18 cellular contexts compared by ENCODE assay signal in the genomic region with DNA sequence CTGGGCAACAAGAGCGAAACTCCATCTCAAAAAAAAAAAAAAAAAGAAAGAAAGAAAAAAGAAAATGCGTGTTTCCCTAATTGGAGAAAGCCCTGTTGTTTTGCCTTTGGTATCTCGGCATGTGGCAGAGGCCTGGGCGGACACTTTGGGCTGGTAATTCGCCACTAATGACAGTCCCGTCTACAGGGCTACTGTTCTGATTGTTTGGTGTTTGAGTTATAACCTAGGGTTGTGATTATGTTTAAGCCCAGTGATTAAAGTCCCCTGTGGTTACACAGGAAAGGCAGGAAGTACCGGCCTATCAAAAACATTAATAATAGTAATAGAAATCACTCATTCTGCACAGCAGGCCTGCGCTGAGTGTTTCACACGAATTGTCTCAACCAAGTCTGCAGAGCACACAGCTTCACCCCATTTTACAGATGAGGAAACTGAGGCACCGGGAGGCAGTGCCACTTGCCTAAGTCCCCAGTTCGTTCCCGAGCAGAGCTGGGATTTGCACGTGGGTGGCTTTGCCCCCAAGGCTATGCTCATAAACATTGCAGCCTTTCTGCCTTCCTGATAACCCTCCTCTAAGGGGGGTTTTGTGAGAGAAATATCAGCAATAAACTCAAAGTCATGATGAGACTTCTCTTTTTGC. TPM values are rescaled to one million over a fixed set of nuclear protein-coding genes. Genes with fewer than 3 reads are reported as not detected.
DNase-seq lines count a peak whose midpoint lies in the region; ATAC-seq, FAIRE-seq and TF ChIP-seq lines count a peak whose summit lies in the region.
"Had no signal": no experiment of that assay in that cellular context is flagged by ENCODE, and none has a peak within 500 bp of the region (broad histone marks: within the 10 kb centered on the region; RNA-seq: fewer than 3 reads in every experiment).

No MANE protein-coding gene starts in this region.

- TF ChIP-seq POLR2A in GM12878 (IDR thresholded peaks at IDR 0.05; ENCODE audit: low read depth, low read length): no peak
- no peak for TF ChIP-seq POLR2A in thyroid gland (IDR thresholded peaks at IDR 0.05)

- TF ChIP-seq CTCF in GM12878 (IDR thresholded peaks at IDR 0.05 in 2 of 3, conservative IDR thresholded peaks at IDR 0.05 in 1 of 3; ENCODE audit: control insufficient read depth in 2 of 3, extremely low read depth in 1 of 3, insufficient read depth in 1 of 3, low read depth in 3 of 3, low read length in 3 of 3): no peak
- no peak for TF ChIP-seq CTCF in kidney (IDR thresholded peaks at IDR 0.05; ENCODE audit: borderline replicate concordance, extremely low read depth, insufficient read depth)
- TF ChIP-seq CTCF in thyroid gland (IDR thresholded peaks at IDR 0.05): no peak
- no peak for TF ChIP-seq CTCF in CD14-positive monocyte (IDR thresholded peaks at IDR 0.05)

- no peak for TF ChIP-seq EP300 in GM12878 (IDR thresholded peaks at IDR 0.05; ENCODE audit: borderline replicate concordance in 1 of 2, control insufficient read depth in 1 of 2, low read depth in 2 of 2, low read length in 2 of 2)

- no peaks in the 10 kb centered on the region for H4K20me1 ChIP-seq in GM12878 (ENCODE audit: control insufficient read depth, insufficient read depth)

- POLR2A ChIA-PET in GM12878 (lab: Charles Lee): interaction anchor here (0.7 kb wide), 2 partner anchors 27 to 32 kb away, joined by 3 to 4 read pairs; no protein-coding TSS in a partner anchor

- in situ Hi-C loops in GM12878 (cut with MboI): no loop called here

- BruUV-seq in GM12878 (replicated peaks; lab: Mats Ljungman, UMichigan): TSS peak; percentile 43

- peaks cover 10 to 12% of the 10 kb centered on the region in 2 donors for H3K36me3 Mint-ChIP-seq in CD14-positive monocyte
- peaks cover 2% of the 10 kb centered on the region for H3K36me3 Mint-ChIP-seq in activated naive CD4-positive, alpha-beta T cell treated with anti-CD3 and anti-CD28 coated beads, Interleukin-2, amount 10 ng/mL, durations not matched to agents 7 days and 5 days
- H3K36me3 Mint-ChIP-seq: activated naive CD8-positive, alpha-beta T cell treated with anti-CD3 and anti-CD28 coated beads, Interleukin-2, amount 10 ng/mL, durations not matched to agents 7 days and 5 days had no signal

- intact Hi-C loops in GM12878 (cut with micrococcal nuclease; ENCODE audit: unreplicated experiment): no loop called here
- intact Hi-C loops in kidney (cut with DNase I): no loop called here
- intact Hi-C loops in thyroid gland (cut with DNase I): no loop called here
- intact Hi-C loops in CD14-positive monocyte (cut with micrococcal nuclease): no loop called here

- no peaks in the 10 kb centered on the region for H3K9me3 Mint-ChIP-seq in CD14-positive monocyte
- H3K9me3 Mint-ChIP-seq in activated naive CD4-positive, alpha-beta T cell treated with anti-CD3 and anti-CD28 coated beads, Interleukin-2, amount 10 ng/mL, durations not matched to agents 7 days and 5 days: no peaks in the 10 kb centered on the region
- H3K9me3 Mint-ChIP-seq: activated naive CD8-positive, alpha-beta T cell treated with anti-CD3 and anti-CD28 coated beads, Interleukin-2, amount 10 ng/mL, durations not matched to agents 7 days and 5 days; naive thymus-derived CD4-positive, alpha-beta T cell had no signal

- peaks cover 27% of the 10 kb centered on the region for H3K4me1 ChIP-seq in GM12878 (ENCODE audit: control insufficient read depth, insufficient read depth, low read length)
- peaks cover 27 to 35% of the 10 kb centered on the region in 2 donors for H3K4me1 ChIP-seq in kidney (ENCODE audit: control insufficient read depth in 1 of 2, insufficient read depth in 1 of 2, low read depth in 1 of 2, low read length in 2 of 2)
- peaks cover 61 to 74% of the 10 kb centered on the region in 2 donors for H3K4me1 ChIP-seq in thyroid gland

- H3K9ac ChIP-seq in GM12878 (ENCODE audit: control insufficient read depth, insufficient read depth, low read length) (no peak overlapping the region), kidney (ENCODE audit: low read length in 2 of 2) (no peak overlapping the region)

- H3K27me3 ChIP-seq in GM12878 (replicated peaks in 1 of 2; ENCODE audit: control insufficient read depth in 2 of 2, insufficient read depth in 2 of 2, low read length in 1 of 2) (no peaks in the 10 kb centered on the region), thyroid gland (no peaks in the 10 kb centered on the region)

- RAD21 ChIA-PET in GM12878 (lab: Charles Lee; ENCODE audit: unreplicated experiment): interaction anchor here (1.3 kb wide), 1 partner anchor 9 kb away, joined by 4 read pairs; no protein-coding TSS in a partner anchor

- FAIRE-seq in GM12878 (lab: Jason Lieb, UNC) (no peak), kidney (lab: Jason Lieb, UNC) (no peak)
- FAIRE-seq: HTR-8/SVneo had no signal

- TF ChIP-seq RAD21 in GM12878 (IDR thresholded peaks at IDR 0.05; ENCODE audit: insufficient read depth, low read depth, low read length): no peak

- peaks cover 57% of the 10 kb centered on the region for H3K4me1 Mint-ChIP-seq in CD14-positive monocyte
- peaks cover 60% of the 10 kb centered on the region for H3K4me1 Mint-ChIP-seq in activated naive CD4-positive, alpha-beta T cell treated with anti-CD3 and anti-CD28 coated beads, Interleukin-2, amount 10 ng/mL, durations not matched to agents 7 days and 5 days

- CTCF ChIA-PET in GM12878 (lab: Yijun Ruan, JAX): interaction anchor here (1.4 to 2.9 kb wide), 2 partner anchors 17 kb away, joined by 6 to 11 read pairs; no protein-coding TSS in a partner anchor
- CTCF ChIA-PET in activated naive CD4-positive, alpha-beta T cell treated with anti-CD3 and anti-CD28 coated beads, Interleukin-2, amount 10 ng/mL, durations not matched to agents 7 days and 5 days (lab: Charles Lee): no interaction called here

- H3K4me2 ChIP-seq in GM12878 (ENCODE audit: control insufficient read depth, insufficient read depth): peak overlapping the region; percentile 49; the same call in 1 of the 2 replicates

- WGBS in GM12878 (ENCODE audit: insufficient coverage, insufficient replicate concordance, low lambda C conversion rate, missing lambda C conversion rate): 66% methylated on average over 11 of the region's 13 CpGs
- 77 to 80% methylated on average over 12 to 13 of the region's 13 CpGs for WGBS in thyroid gland, 2 donors

- DNase-seq in NCI-H1417 (lab: John Stamatoyannopoulos, UW): peak in 2 of 3 experiments; percentile 38 to 83
- no peak for DNase-seq in GM12878 (ENCODE audit: low read depth, low spot score)
- DNase-seq in kidney: peak; percentile 52
- no peak for DNase-seq in thyroid gland
- DNase-seq in nucleus accumbens (lab: John Stamatoyannopoulos, UW): no peak
- DNase-seq in CD14-positive monocyte (ENCODE audit: low spot score): no peak
- DNase-seq in Kasumi-1 (lab: John Stamatoyannopoulos, UW): no peak
- DNase-seq in activated naive CD4-positive, alpha-beta T cell treated with anti-CD3 and anti-CD28 coated beads, Interleukin-2, amount 10 ng/mL, durations not matched to agents 7 days and 5 days: no peak
- DNase-seq: activated naive CD8-positive, alpha-beta T cell treated with anti-CD3 and anti-CD28 coated beads, Interleukin-2, amount 10 ng/mL, durations not matched to agents 7 days and 5 days; caudate nucleus; kidney glomerular epithelial cell; MV-4-11; naive thymus-derived CD4-positive, alpha-beta T cell; NCI-H345; stimulated activated CD4-positive, alpha-beta T cell treated with anti-CD3 and anti-CD28 coated beads, Interleukin-2, amount 100 ng/mL, for 48 hours; SW 1271 had no signal

- no peaks in the 10 kb centered on the region; the same call in 1 of the 2 replicates for H3K79me2 ChIP-seq in GM12878 (ENCODE audit: control insufficient read depth, insufficient read depth, low read length)

- H3K27me3 Mint-ChIP-seq in CD14-positive monocyte (ENCODE audit: low read depth in 3 of 3): peaks cover 0 to 5% (median 1%) of the 10 kb centered on the region in 3 donors
- peaks cover 14% of the 10 kb centered on the region for H3K27me3 Mint-ChIP-seq in activated naive CD4-positive, alpha-beta T cell treated with anti-CD3 and anti-CD28 coated beads, Interleukin-2, amount 10 ng/mL, durations not matched to agents 7 days and 5 days
- H3K27me3 Mint-ChIP-seq: naive thymus-derived CD4-positive, alpha-beta T cell had no signal

- ATAC-seq in GM12878: no peak
- ATAC-seq: naive thymus-derived CD4-positive, alpha-beta T cell had no signal

- H3K27ac ChIP-seq in GM12878 (ENCODE audit: control insufficient read depth, insufficient read depth) (no peak overlapping the region), kidney (ENCODE audit: low read depth in 2 of 2, low read length in 2 of 2) (no peak overlapping the region), thyroid gland (peak overlapping the region; percentile 29 to 85 (median 84))
- H3K27ac ChIP-seq: VCaP had no signal

- SMC1A ChIA-PET in GM12878 (lab: Charles Lee; ENCODE audit: uncharacterized antibody, unreplicated experiment): no interaction called here

- H2AFZ ChIP-seq in GM12878 (ENCODE audit: control insufficient read depth, low read depth, low read length): no peak overlapping the region

- H3K27ac Mint-ChIP-seq in CD14-positive monocyte: peak overlapping the region in 1 of 7 donors; percentile 28
- H3K27ac Mint-ChIP-seq in activated naive CD4-positive, alpha-beta T cell treated with anti-CD3 and anti-CD28 coated beads, Interleukin-2, amount 10 ng/mL, durations not matched to agents 7 days and 5 days: no peak overlapping the region
- H3K27ac Mint-ChIP-seq: activated naive CD8-positive, alpha-beta T cell treated with anti-CD3 and anti-CD28 coated beads, Interleukin-2, amount 10 ng/mL, durations not matched to agents 7 days and 5 days had no signal

- H3K4me3 ChIP-seq in GM12878 (no peak overlapping the region), kidney (ENCODE audit: low read length in 2 of 2) (no peak overlapping the region), thyroid gland (replicated peaks in 1 of 3) (no peak overlapping the region)

- no peak overlapping the region for H3K4me3 Mint-ChIP-seq in CD14-positive monocyte
- H3K4me3 Mint-ChIP-seq in activated naive CD4-positive, alpha-beta T cell treated with anti-CD3 and anti-CD28 coated beads, Interleukin-2, amount 10 ng/mL, durations not matched to agents 7 days and 5 days: no peak overlapping the region
- H3K4me3 Mint-ChIP-seq: activated naive CD8-positive, alpha-beta T cell treated with anti-CD3 and anti-CD28 coated beads, Interleukin-2, amount 10 ng/mL, durations not matched to agents 7 days and 5 days had no signal

- H3K9me3 ChIP-seq in GM12878 (replicated peaks; ENCODE audit: control insufficient read depth, insufficient read depth, low read length) (no peaks in the 10 kb centered on the region), kidney (ENCODE audit: control insufficient read depth in 1 of 2, low read length in 2 of 2) (no peaks in the 10 kb centered on the region), thyroid gland (no peaks in the 10 kb centered on the region)

- no peaks in the 10 kb centered on the region for H3K36me3 ChIP-seq in GM12878 (ENCODE audit: control insufficient read depth in 2 of 2, insufficient read depth in 2 of 2, low read length in 1 of 2)
- H3K36me3 ChIP-seq in kidney (ENCODE audit: control insufficient read depth in 1 of 2, insufficient read depth in 2 of 2, low read length in 2 of 2): no peaks in the 10 kb centered on the region
- no peaks in the 10 kb centered on the region for H3K36me3 ChIP-seq in thyroid gland

RNA-seq across cellular contexts. Expression of a gene that starts 39.1 kb away (rescaled TPM):
- total RNA-seq in GM12878 (2013; cell fraction: nucleolus; rRNA removed): 20.3 and 24.6 TPM in 2 replicates
- total RNA-seq in GM12878 (2014; rRNA removed) (27.4 and 28.7 TPM in 2 replicates), GM12878 (2014; rRNA removed; fragmentation: Illumina TruSeq; extraction: Trizol) (8.9 and 11.7 TPM in 2 replicates), GM12878 (2021) (45.5 and 49.1 TPM in 2 replicates), kidney (58.2 TPM), thyroid gland (100 to 1,000 TPM in 1 of 4 donors, 10 to 100 TPM in 3; 33.5 to 193 (median 62.1) TPM)
- polyA plus RNA-seq in GM12878 (2011; ENCODE audit: low read depth): 2.6 TPM
- polyA plus RNA-seq in GM12878 (2011; rRNA removed) (22.1 and 24.3 TPM in 2 replicates), GM12878 (2014; fragmentation: Illumina TruSeq; extraction: Trizol) (7.2 and 9.5 TPM in 2 replicates), GM12878 (2014; fragmentation: Nextera tagmentation; extraction: Ambion mirVana) (under 1 TPM; 0.21 to 0.73 TPM), GM12878 (2014; rRNA removed) (32.3 and 38.6 TPM in 2 replicates), GM12878 (2016; fragmentation: Nextera tagmentation; extraction: Ambion mirVana) (1 to 10 TPM; 4.2 to 5.3 TPM), kidney (ENCODE audit: insufficient read depth, low read depth, low replicate concordance) (12.1 TPM), CD14-positive monocyte (10 to 100 TPM in 1 of 2 donors, 1 to 10 TPM in 1; 9.5 to 12.6 TPM)
- 11.8 and 18.5 TPM in 2 replicates for polyA plus RNA-seq in GM12878 (2011; cell fraction: cytosol; rRNA removed)
- 69.1 and 78.8 TPM in 2 replicates for polyA plus RNA-seq in GM12878 (2011; cell fraction: nucleus; rRNA removed)
- 6.2 and 8.4 TPM in 2 replicates for polyA plus RNA-seq in GM12878 (2012)
- polyA minus RNA-seq in GM12878 (2011; rRNA and poly(A)+ RNA removed): 34.2 and 34.7 TPM in 2 replicates
- 13.9 and 15.8 TPM in 2 replicates for polyA minus RNA-seq in GM12878 (2011; cell fraction: cytosol; rRNA and poly(A)+ RNA removed)
- polyA minus RNA-seq in GM12878 (2011; cell fraction: nucleus; rRNA and poly(A)+ RNA removed): 26.5 and 39.9 TPM in 2 replicates

RNA-seq across cellular contexts. Expression of a gene that starts 43.6 kb away (rescaled TPM):
- total RNA-seq in GM12878 (2013; cell fraction: nucleolus; rRNA removed): 6.5 and 9.5 TPM in 2 replicates
- total RNA-seq in GM12878 (2014; rRNA removed): 0.34 and 0.38 TPM in 2 replicates
- total RNA-seq in GM12878 (2014; rRNA removed; fragmentation: Illumina TruSeq; extraction: Trizol): 0.22 and 0.23 TPM in 2 replicates
- total RNA-seq in GM12878 (2021): 0.74 and 0.90 TPM in 2 replicates
- polyA plus RNA-seq in GM12878 (2011; ENCODE audit: low read depth): 0.20 TPM
- polyA plus RNA-seq in GM12878 (2011; rRNA removed): 1.3 and 1.7 TPM in 2 replicates
- polyA plus RNA-seq in GM12878 (2011; cell fraction: cytosol; rRNA removed): 2.4 and 2.5 TPM in 2 replicates
- polyA plus RNA-seq in GM12878 (2011; cell fraction: nucleus; rRNA removed): 14.0 and 14.2 TPM in 2 replicates
- polyA plus RNA-seq in GM12878 (2012): 0.51 and 0.73 TPM in 2 replicates
- 0.32 and 0.37 TPM in 2 replicates for polyA plus RNA-seq in GM12878 (2014; fragmentation: Illumina TruSeq; extraction: Trizol)
- under 1 TPM in 1 of 2 experiments, not detected in 1; 0.05 TPM for polyA plus RNA-seq in GM12878 (2014; fragmentation: Nextera tagmentation; extraction: Ambion mirVana)
- polyA plus RNA-seq in GM12878 (2014; rRNA removed): 0.66 and 0.78 TPM in 2 replicates
- polyA plus RNA-seq in GM12878 (2016; fragmentation: Nextera tagmentation; extraction: Ambion mirVana): under 1 TPM in 1 of 2 experiments, not detected in 1; 0.08 TPM
- polyA minus RNA-seq in GM12878 (2011; rRNA and poly(A)+ RNA removed): 5.9 and 8.8 TPM in 2 replicates
- polyA minus RNA-seq in GM12878 (2011; cell fraction: cytosol; rRNA and poly(A)+ RNA removed): 2.8 and 3.7 TPM in 2 replicates
- 9.6 and 16.9 TPM in 2 replicates for polyA minus RNA-seq in GM12878 (2011; cell fraction: nucleus; rRNA and poly(A)+ RNA removed)
- total RNA-seq in kidney: 49.9 TPM
- 15.7 TPM for polyA plus RNA-seq in kidney (ENCODE audit: insufficient read depth, low read depth, low replicate concordance)
- total RNA-seq in thyroid gland: 10 to 100 TPM; 18.4 to 56.0 (median 31.0) TPM
- not detected for polyA plus RNA-seq in CD14-positive monocyte

Comparison
In these comparisons a context has a peak if more than half of its experiments do, and no peak if none do; other contexts are left out.
1. DNase-seq: peak in NCI-H1417 (2 of 3) and kidney (single experiment); none in GM12878 (single experiment), thyroid gland (0 of 2), nucleus accumbens (0 of 56), CD14-positive monocyte (single experiment), Kasumi-1 (0 of 2) and activated naive CD4-positive, alpha-beta T cell treated with anti-CD3 and anti-CD28 coated beads, Interleukin-2, amount 10 ng/mL, durations not matched to agents 7 days and 5 days (single experiment).
2. H3K27ac ChIP-seq: peak in thyroid gland (3 of 3); none in GM12878 (single experiment) and kidney (0 of 2).